In genomic region chr4:78776729-78777555, GRCh38 we compare ENCODE assay signal across 8 cellular contexts. TPM values are rescaled to one million over a fixed set of nuclear protein-coding genes. Genes with fewer than 3 reads are reported as not detected.
DNase-seq lines count a peak whose midpoint lies in the region; ATAC-seq and TF ChIP-seq lines count a peak whose summit lies in the region.

No MANE protein-coding gene starts in this region.

- H4K91ac ChIP-seq in neuronal stem cell (ENCODE audit: low read depth, low read length, poor library complexity): no peak overlapping the region

- DNase-seq in AML-193 (lab: John Stamatoyannopoulos, UW) (peak; percentile 27 to 29), OCI-M1 (lab: John Stamatoyannopoulos, UW) (peak; percentile 70), fibroblast of villous mesenchyme (ENCODE audit: low read depth) (peak; percentile 60), neuronal stem cell (ENCODE audit: low spot score) (peak; percentile 45), suprapubic skin (ENCODE audit: low spot score in 2 of 2) (peak in 1 of 2 donors; percentile 73)
- peak; percentile 32 for DNase-seq in activated T-helper 2 cell treated with anti-CD3 and anti-CD28 coated beads, Interferon-gamma antibody, Interleukin-2, Interleukin-4, amounts not matched to agents 10 μg/mL and 5 μg/mL and 100 μg/mL, durations not matched to agents 14 hours and 24 hours and 36 hours (ENCODE audit: low spot score)

- TF ChIP-seq POLR2A in GM18951 (IDR thresholded peaks at IDR 0.05; ENCODE audit: extremely low read depth, insufficient read depth, insufficient read length) (peak; percentile 18), suprapubic skin (IDR thresholded peaks at IDR 0.05) (no peak)

- peak overlapping the region; percentile 66 for H3K27ac Mint-ChIP-seq in activated T-helper 2 cell treated with anti-CD3 and anti-CD28 coated beads, Interferon-gamma antibody, Interleukin-2, Interleukin-4, amounts not matched to agents 10 μg/mL and 5 μg/mL and 100 μg/mL, durations not matched to agents 14 hours and 24 hours and 36 hours

- no peaks in the 10 kb centered on the region for H3K36me3 Mint-ChIP-seq in activated T-helper 2 cell treated with anti-CD3 and anti-CD28 coated beads, Interferon-gamma antibody, Interleukin-2, Interleukin-4, amounts not matched to agents 10 μg/mL and 5 μg/mL and 100 μg/mL, durations not matched to agents 14 hours and 24 hours and 36 hours (ENCODE audit: low read depth)

- peak overlapping the region; percentile 87 for H2AFZ ChIP-seq in neuronal stem cell (ENCODE audit: low read length)

- H3K4ac ChIP-seq in neuronal stem cell (ENCODE audit: low read length): no peak overlapping the region

- peak; percentile 41 for ATAC-seq in HG03175 (IDR thresholded peaks at IDR 0.05; ENCODE audit: unreplicated experiment)

- peak overlapping the region; percentile 92 for H3K27ac ChIP-seq in neuronal stem cell (replicated peaks; ENCODE audit: low read length)
- peak overlapping the region; percentile 93 for H3K27ac ChIP-seq in suprapubic skin

- H3K23ac ChIP-seq in neuronal stem cell (ENCODE audit: low read depth, low read length, poor library complexity): no peak overlapping the region

- H2BK12ac ChIP-seq in neuronal stem cell (ENCODE audit: low read length): no peak overlapping the region

- no peaks in the 10 kb centered on the region for H3K27me3 Mint-ChIP-seq in activated T-helper 2 cell treated with anti-CD3 and anti-CD28 coated beads, Interferon-gamma antibody, Interleukin-2, Interleukin-4, amounts not matched to agents 10 μg/mL and 5 μg/mL and 100 μg/mL, durations not matched to agents 14 hours and 24 hours and 36 hours (ENCODE audit: low read depth)

- peaks cover 30% of the 10 kb centered on the region for H3K4me1 Mint-ChIP-seq in activated T-helper 2 cell treated with anti-CD3 and anti-CD28 coated beads, Interferon-gamma antibody, Interleukin-2, Interleukin-4, amounts not matched to agents 10 μg/mL and 5 μg/mL and 100 μg/mL, durations not matched to agents 14 hours and 24 hours and 36 hours (ENCODE audit: low read depth)

- TF ChIP-seq CTCF in fibroblast of villous mesenchyme (IDR thresholded peaks at IDR 0.05; ENCODE audit: insufficient read depth, low read depth, low read length) (no peak), suprapubic skin (IDR thresholded peaks at IDR 0.05) (no peak)

- no peaks in the 10 kb centered on the region for H3K9me3 ChIP-seq in neuronal stem cell (replicated peaks in 1 of 2; ENCODE audit: control insufficient read depth in 2 of 2, insufficient read depth in 1 of 2, low read depth in 1 of 2, low read length in 2 of 2)
- no peaks in the 10 kb centered on the region for H3K9me3 ChIP-seq in suprapubic skin

- H3K4me3 Mint-ChIP-seq in activated T-helper 2 cell treated with anti-CD3 and anti-CD28 coated beads, Interferon-gamma antibody, Interleukin-2, Interleukin-4, amounts not matched to agents 10 μg/mL and 5 μg/mL and 100 μg/mL, durations not matched to agents 14 hours and 24 hours and 36 hours (ENCODE audit: low read depth): peak overlapping the region; percentile 84

- H2AK5ac ChIP-seq in neuronal stem cell (ENCODE audit: low read depth, low read length): no peak overlapping the region

- peak overlapping the region; percentile 69 for H2BK5ac ChIP-seq in neuronal stem cell (ENCODE audit: low read length)

- no peaks in the 10 kb centered on the region for H3K79me1 ChIP-seq in neuronal stem cell (ENCODE audit: low read depth, low read length)

- no peaks in the 10 kb centered on the region for H3K27me3 ChIP-seq in neuronal stem cell (ENCODE audit: control insufficient read depth in 3 of 3, insufficient read depth in 3 of 3, low read depth in 1 of 3, low read length in 3 of 3)
- no peaks in the 10 kb centered on the region for H3K27me3 ChIP-seq in suprapubic skin

- intact Hi-C loops in activated T-helper 2 cell treated with anti-CD3 and anti-CD28 coated beads, Interferon-gamma antibody, Interleukin-2, Interleukin-4, amounts not matched to agents 10 μg/mL and 5 μg/mL and 100 μg/mL, durations not matched to agents 14 hours and 24 hours and 36 hours (cut with micrococcal nuclease): loop anchor here (1.0 to 5.0 kb wide), 6 partner anchors 55 to 915 kb away; partner anchors contain the start of genes MRPL1 and PAQR3

- H4K8ac ChIP-seq in neuronal stem cell (ENCODE audit: low read depth, low read length): no peak overlapping the region

- no peaks in the 10 kb centered on the region for H3K9me3 Mint-ChIP-seq in activated T-helper 2 cell treated with anti-CD3 and anti-CD28 coated beads, Interferon-gamma antibody, Interleukin-2, Interleukin-4, amounts not matched to agents 10 μg/mL and 5 μg/mL and 100 μg/mL, durations not matched to agents 14 hours and 24 hours and 36 hours

- H3K9ac ChIP-seq in neuronal stem cell (ENCODE audit: low read depth, low read length, poor library complexity): peak overlapping the region; percentile 88

- no peak for TF ChIP-seq EP300 in suprapubic skin (IDR thresholded peaks at IDR 0.05)

- H3K4me3 ChIP-seq in fibroblast of villous mesenchyme (ENCODE audit: low read depth, low read length) (peak overlapping the region; percentile 74), neuronal stem cell (ENCODE audit: low read length in 2 of 2) (peak overlapping the region; percentile 68 to 87), suprapubic skin (peak overlapping the region; percentile 70)

- H3K4me1 ChIP-seq in neuronal stem cell (ENCODE audit: control insufficient read depth in 2 of 2, insufficient read depth in 1 of 2, low read depth in 1 of 2, low read length in 2 of 2) (peaks cover 3 to 7% of the 10 kb centered on the region in 2 donors), suprapubic skin (peaks cover 30% of the 10 kb centered on the region)

- in situ Hi-C loops in GM18951 (cut with MboI; ENCODE audit: low sequenced_read_pairs, unreplicated experiment): loop anchor here (10.0 kb wide), 1 partner anchor 162 kb away; no protein-coding TSS in a partner anchor

- H2BK120ac ChIP-seq in neuronal stem cell (ENCODE audit: low read depth, low read length): no peak overlapping the region

- peak overlapping the region; percentile 25 for H2BK15ac ChIP-seq in neuronal stem cell (ENCODE audit: low read length)

- H3K36me3 ChIP-seq in neuronal stem cell (replicated peaks in 1 of 2; ENCODE audit: control insufficient read depth in 2 of 2, insufficient read depth in 2 of 2, low read length in 2 of 2) (peaks cover 0 to 2% of the 10 kb centered on the region in 2 donors), suprapubic skin (no peaks in the 10 kb centered on the region)

- no peak overlapping the region for H3K14ac ChIP-seq in neuronal stem cell (ENCODE audit: low read length)

- peak overlapping the region; percentile 92 for H3K18ac ChIP-seq in neuronal stem cell (ENCODE audit: low read length)

- no CpG with 5 or more reads among the region's 28 CpGs for WGBS in neuronal stem cell (ENCODE audit: extremely low coverage in 2 of 2, insufficient read length in 2 of 2, insufficient replicate concordance in 1 of 2), 2 donors
- WGBS in suprapubic skin: 1% methylated on average over 24 of the region's 28 CpGs

- H3K4me2 ChIP-seq in neuronal stem cell (ENCODE audit: insufficient read depth, low read length, poor library complexity, severe bottlenecking): peak overlapping the region; percentile 78

RNA-seq across cellular contexts. Expression of gene BMP2K, which starts 0.8 kb away (rescaled TPM):
- 12.6 and 14.6 TPM in 2 replicates for total RNA-seq in activated T-helper 2 cell treated with anti-CD3 and anti-CD28 coated beads, Interferon-gamma antibody, Interleukin-2, Interleukin-4, amounts not matched to agents 10 μg/mL and 5 μg/mL and 100 μg/mL, durations not matched to agents 14 hours and 24 hours and 36 hours
- total RNA-seq in fibroblast of villous mesenchyme: 92.1 and 173 TPM in 2 replicates
- 23.7 TPM for polyA plus RNA-seq in neuronal stem cell (2013, experiment 1 of 2)
- 24.1 TPM for polyA plus RNA-seq in neuronal stem cell (2013, experiment 2 of 2)
- 10 to 100 TPM; 29.7 to 79.1 (median 34.2) TPM for total RNA-seq in suprapubic skin
